In the genomic region with DNA sequence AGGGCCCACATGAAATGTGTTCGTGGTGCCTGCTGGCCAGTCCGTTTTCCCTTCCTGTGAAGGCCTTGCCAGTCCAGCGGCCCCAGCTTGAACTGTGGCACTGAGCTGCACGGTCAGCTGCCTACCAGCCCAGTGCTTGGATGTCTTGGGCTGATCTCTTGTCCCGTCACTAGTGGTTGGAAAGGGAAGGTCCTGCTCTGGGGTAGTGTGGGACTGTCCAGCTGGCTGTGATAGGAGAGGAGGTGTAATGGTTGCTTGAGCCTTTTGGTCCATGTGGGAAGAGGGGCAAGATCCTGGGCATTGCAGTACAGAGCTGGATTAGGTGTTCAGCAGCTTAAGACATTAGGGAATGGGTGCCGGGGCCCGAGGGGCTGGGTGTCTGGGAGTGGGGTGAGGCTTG, we compare ENCODE assay signal across 3 cellular contexts.
TF ChIP-seq lines count a peak whose summit lies in the region.

No MANE protein-coding gene starts in this region.

TF ChIP-seq in A549, 52 proteins besides CTCF, POLR2A, EP300 and RAD21 (continued from another document):
- TF ChIP-seq POLR2AphosphoS2 (conservative IDR thresholded peaks at IDR 0.05; ENCODE audit: low read length) (peak; percentile 93), CBX8 (IDR thresholded peaks at IDR 0.05) (no peak)
- TF ChIP-seq, protein P1, sequence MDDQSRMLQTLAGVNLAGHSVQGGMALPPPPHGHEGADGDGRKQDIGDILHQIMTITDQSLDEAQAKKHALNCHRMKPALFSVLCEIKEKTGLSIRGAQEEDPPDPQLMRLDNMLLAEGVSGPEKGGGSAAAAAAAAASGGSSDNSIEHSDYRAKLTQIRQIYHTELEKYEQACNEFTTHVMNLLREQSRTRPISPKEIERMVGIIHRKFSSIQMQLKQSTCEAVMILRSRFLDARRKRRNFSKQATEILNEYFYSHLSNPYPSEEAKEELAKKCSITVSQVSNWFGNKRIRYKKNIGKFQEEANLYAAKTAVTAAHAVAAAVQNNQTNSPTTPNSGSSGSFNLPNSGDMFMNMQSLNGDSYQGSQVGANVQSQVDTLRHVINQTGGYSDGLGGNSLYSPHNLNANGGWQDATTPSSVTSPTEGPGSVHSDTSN (IDR thresholded peaks at IDR 0.05): 0 out of 2 replicates have a peak, but pooled peaks have one; percentile 30
- TF ChIP-seq, protein P2, sequence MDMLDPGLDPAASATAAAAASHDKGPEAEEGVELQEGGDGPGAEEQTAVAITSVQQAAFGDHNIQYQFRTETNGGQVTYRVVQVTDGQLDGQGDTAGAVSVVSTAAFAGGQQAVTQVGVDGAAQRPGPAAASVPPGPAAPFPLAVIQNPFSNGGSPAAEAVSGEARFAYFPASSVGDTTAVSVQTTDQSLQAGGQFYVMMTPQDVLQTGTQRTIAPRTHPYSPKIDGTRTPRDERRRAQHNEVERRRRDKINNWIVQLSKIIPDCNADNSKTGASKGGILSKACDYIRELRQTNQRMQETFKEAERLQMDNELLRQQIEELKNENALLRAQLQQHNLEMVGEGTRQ (IDR thresholded peaks at IDR 0.05): no peak

TF ChIP-seq in HCT116, 20 proteins besides CTCF, POLR2A, EP300 and RAD21:
- TF ChIP-seq POLR2AphosphoS5 (IDR thresholded peaks at IDR 0.05; ENCODE audit: low read depth, low read length) (0 out of 2 replicates have a peak, but pooled peaks have one; percentile 14), SP1 (IDR thresholded peaks at IDR 0.05; ENCODE audit: low read depth) (no peak)

TF ChIP-seq in WTC11, 78 proteins besides CTCF, POLR2A, EP300 and RAD21 (continued from another document):
- TF ChIP-seq, protein P3, sequence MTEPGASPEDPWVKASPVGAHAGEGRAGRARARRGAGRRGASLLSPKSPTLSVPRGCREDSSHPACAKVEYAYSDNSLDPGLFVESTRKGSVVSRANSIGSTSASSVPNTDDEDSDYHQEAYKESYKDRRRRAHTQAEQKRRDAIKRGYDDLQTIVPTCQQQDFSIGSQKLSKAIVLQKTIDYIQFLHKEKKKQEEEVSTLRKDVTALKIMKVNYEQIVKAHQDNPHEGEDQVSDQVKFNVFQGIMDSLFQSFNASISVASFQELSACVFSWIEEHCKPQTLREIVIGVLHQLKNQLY (CRISPR knock-in tag; IDR thresholded peaks at IDR 0.05): no peak
TF ChIP-seq in WTC11: peak in this region for 0.
